1 cellular context compared by ENCODE assay signal in the genomic region with DNA sequence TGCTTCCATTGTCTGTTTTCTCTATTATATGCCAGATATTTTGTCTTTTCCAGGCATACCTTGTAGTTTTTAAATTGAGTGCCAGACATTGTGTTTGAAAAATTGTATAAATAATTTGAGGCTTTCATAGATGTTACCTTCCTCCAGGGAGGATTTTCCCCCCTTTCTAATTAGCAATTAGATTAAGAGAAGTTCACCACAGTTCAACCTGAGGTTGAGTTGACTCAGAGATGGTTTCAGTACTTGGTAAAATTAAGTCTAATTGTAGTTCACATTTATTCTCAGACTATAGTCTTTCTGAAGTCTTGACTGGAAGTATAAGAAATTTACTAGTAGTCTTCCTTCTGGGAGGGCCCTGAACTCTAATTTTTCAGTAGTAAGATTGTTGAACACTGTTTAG.
TF ChIP-seq lines count a peak whose summit lies in the region.

No MANE protein-coding gene starts in this region.

TF ChIP-seq in GM12878, 131 proteins besides CTCF, POLR2A, EP300 and RAD21 (continued from another document):
- TF ChIP-seq, protein P1, sequence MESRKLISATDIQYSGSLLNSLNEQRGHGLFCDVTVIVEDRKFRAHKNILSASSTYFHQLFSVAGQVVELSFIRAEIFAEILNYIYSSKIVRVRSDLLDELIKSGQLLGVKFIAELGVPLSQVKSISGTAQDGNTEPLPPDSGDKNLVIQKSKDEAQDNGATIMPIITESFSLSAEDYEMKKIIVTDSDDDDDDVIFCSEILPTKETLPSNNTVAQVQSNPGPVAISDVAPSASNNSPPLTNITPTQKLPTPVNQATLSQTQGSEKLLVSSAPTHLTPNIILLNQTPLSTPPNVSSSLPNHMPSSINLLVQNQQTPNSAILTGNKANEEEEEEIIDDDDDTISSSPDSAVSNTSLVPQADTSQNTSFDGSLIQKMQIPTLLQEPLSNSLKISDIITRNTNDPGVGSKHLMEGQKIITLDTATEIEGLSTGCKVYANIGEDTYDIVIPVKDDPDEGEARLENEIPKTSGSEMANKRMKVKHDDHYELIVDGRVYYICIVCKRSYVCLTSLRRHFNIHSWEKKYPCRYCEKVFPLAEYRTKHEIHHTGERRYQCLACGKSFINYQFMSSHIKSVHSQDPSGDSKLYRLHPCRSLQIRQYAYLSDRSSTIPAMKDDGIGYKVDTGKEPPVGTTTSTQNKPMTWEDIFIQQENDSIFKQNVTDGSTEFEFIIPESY (IDR thresholded peaks at IDR 0.05), result no peak
- TF ChIP-seq SIN3A (IDR thresholded peaks at IDR 0.05; ENCODE audit: low read depth, low read length), result no peak
- TF ChIP-seq NR2F1 (conservative IDR thresholded peaks at IDR 0.05), result peak; percentile 94
- TF ChIP-seq, protein P2, sequence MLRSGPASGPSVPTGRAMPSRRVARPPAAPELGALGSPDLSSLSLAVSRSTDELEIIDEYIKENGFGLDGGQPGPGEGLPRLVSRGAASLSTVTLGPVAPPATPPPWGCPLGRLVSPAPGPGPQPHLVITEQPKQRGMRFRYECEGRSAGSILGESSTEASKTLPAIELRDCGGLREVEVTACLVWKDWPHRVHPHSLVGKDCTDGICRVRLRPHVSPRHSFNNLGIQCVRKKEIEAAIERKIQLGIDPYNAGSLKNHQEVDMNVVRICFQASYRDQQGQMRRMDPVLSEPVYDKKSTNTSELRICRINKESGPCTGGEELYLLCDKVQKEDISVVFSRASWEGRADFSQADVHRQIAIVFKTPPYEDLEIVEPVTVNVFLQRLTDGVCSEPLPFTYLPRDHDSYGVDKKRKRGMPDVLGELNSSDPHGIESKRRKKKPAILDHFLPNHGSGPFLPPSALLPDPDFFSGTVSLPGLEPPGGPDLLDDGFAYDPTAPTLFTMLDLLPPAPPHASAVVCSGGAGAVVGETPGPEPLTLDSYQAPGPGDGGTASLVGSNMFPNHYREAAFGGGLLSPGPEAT (IDR thresholded peaks at IDR 0.05; ENCODE audit: low read depth), result peak; percentile 76
- peak; percentile 56 for TF ChIP-seq MEF2B (IDR thresholded peaks at IDR 0.05; ENCODE audit: partially characterized antibody, poor library complexity, severe bottlenecking)
- TF ChIP-seq CREM (IDR thresholded peaks at IDR 0.05; ENCODE audit: low read depth), result no peak
- peak; percentile 83 for TF ChIP-seq DPF2 (IDR thresholded peaks at IDR 0.05)
- no peak for TF ChIP-seq FOXM1 (IDR thresholded peaks at IDR 0.05; ENCODE audit: low read depth, low read length)
- TF ChIP-seq ZNF217 (IDR thresholded peaks at IDR 0.05), result no peak; the same call in 1 of the 2 replicates
- peak; percentile 64; the same call in 1 of the 2 replicates for TF ChIP-seq NFIC (IDR thresholded peaks at IDR 0.05; ENCODE audit: low read depth, low read length)
- TF ChIP-seq, protein P3, sequence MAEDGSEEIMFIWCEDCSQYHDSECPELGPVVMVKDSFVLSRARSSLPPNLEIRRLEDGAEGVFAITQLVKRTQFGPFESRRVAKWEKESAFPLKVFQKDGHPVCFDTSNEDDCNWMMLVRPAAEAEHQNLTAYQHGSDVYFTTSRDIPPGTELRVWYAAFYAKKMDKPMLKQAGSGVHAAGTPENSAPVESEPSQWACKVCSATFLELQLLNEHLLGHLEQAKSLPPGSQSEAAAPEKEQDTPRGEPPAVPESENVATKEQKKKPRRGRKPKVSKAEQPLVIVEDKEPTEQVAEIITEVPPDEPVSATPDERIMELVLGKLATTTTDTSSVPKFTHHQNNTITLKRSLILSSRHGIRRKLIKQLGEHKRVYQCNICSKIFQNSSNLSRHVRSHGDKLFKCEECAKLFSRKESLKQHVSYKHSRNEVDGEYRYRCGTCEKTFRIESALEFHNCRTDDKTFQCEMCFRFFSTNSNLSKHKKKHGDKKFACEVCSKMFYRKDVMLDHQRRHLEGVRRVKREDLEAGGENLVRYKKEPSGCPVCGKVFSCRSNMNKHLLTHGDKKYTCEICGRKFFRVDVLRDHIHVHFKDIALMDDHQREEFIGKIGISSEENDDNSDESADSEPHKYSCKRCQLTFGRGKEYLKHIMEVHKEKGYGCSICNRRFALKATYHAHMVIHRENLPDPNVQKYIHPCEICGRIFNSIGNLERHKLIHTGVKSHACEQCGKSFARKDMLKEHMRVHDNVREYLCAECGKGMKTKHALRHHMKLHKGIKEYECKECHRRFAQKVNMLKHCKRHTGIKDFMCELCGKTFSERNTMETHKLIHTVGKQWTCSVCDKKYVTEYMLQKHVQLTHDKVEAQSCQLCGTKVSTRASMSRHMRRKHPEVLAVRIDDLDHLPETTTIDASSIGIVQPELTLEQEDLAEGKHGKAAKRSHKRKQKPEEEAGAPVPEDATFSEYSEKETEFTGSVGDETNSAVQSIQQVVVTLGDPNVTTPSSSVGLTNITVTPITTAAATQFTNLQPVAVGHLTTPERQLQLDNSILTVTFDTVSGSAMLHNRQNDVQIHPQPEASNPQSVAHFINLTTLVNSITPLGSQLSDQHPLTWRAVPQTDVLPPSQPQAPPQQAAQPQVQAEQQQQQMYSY (CRISPR knock-in tag; IDR thresholded peaks at IDR 0.05), result no peak
- peak; percentile 30; the same call in 1 of the 2 replicates for TF ChIP-seq JUNB (IDR thresholded peaks at IDR 0.05)
- TF ChIP-seq HDGF (IDR thresholded peaks at IDR 0.05), result no peak
- TF ChIP-seq, protein P4, sequence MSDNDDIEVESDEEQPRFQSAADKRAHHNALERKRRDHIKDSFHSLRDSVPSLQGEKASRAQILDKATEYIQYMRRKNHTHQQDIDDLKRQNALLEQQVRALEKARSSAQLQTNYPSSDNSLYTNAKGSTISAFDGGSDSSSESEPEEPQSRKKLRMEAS (IDR thresholded peaks at IDR 0.05; ENCODE audit: low read depth, low read length), result no peak
- peak; percentile 96 for TF ChIP-seq BCL11A (IDR thresholded peaks at IDR 0.05; ENCODE audit: low read depth, low read length)
- peak; percentile 28; the same call in 1 of the 2 replicates for TF ChIP-seq BMI1 (IDR thresholded peaks at IDR 0.05; ENCODE audit: borderline replicate concordance)
- peak; percentile 56 to 67; a peak in 3 of 4 replicates for TF ChIP-seq IKZF2 (IDR thresholded peaks at IDR 0.05)
